ENCODE assay signal across 20 cellular contexts in the genomic region with DNA sequence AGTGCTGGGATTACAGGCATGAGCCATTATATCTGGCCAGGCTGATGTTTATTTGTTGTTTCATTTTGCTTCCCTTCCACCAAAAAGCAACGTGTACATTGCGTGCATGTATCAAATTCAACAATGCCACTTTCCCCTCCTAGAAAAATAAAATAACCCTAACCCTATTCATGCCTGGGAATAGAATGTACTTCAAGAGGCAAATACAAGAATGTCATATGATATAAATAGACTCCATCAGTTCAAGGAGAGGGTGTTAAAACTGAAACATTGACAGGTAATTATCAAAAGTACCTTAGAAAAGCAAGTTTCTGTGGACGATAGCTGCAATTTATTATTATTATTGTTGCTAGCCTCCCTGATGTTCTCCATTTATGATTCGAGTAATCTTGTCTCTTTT.
DNase-seq lines count a peak whose midpoint lies in the region; ATAC-seq, FAIRE-seq and TF ChIP-seq lines count a peak whose summit lies in the region.
"Had no signal": no experiment of that assay in that cellular context is flagged by ENCODE, and none has a peak within 500 bp of the region (broad histone marks: within the 10 kb centered on the region; RNA-seq: fewer than 3 reads in every experiment).

No MANE protein-coding gene starts in this region.

- no TSS peak for BruUV-seq in GM12878 (replicated peaks; lab: Mats Ljungman, UMichigan)

- no peak overlapping the region; the same call in 1 of the 2 replicates for H2AFZ ChIP-seq in GM12878 (ENCODE audit: control insufficient read depth, low read depth, low read length)
- H2AFZ ChIP-seq: parathyroid adenoma had no signal

- intact Hi-C loops in GM12878 (cut with micrococcal nuclease; ENCODE audit: unreplicated experiment) = loop anchor here (5.0 kb wide), 1 partner anchor 86 kb away; no protein-coding TSS in a partner anchor

- peak overlapping the region; percentile 44 for H3K4me3 Mint-ChIP-seq in stimulated activated naive CD8-positive, alpha-beta T cell treated with anti-CD3 and anti-CD28 coated beads, Interleukin-15, Interleukin-2, amounts not matched to agents 100 ng/mL and 50 ng/mL, for 24 hours
- H3K4me3 Mint-ChIP-seq in stimulated activated naive B cell treated with anti-CD40 and anti-IgM and Interleukin-4, amounts not matched to agents 10 μg/mL and 1 μg/mL and 100 μg/mL, for 72 hours = no peak overlapping the region
- H3K4me3 Mint-ChIP-seq: activated B cell treated with CpG ODN at 0.5 μM for 24 hours, B cell, natural killer cell had no signal

- peak overlapping the region; percentile 46 for H3K4me2 ChIP-seq in GM12878 (ENCODE audit: control insufficient read depth, insufficient read depth)

- H3K27me3 ChIP-seq in GM12878 (replicated peaks in 1 of 2; ENCODE audit: control insufficient read depth in 2 of 2, insufficient read depth in 2 of 2, low read length in 1 of 2) = no peaks in the 10 kb centered on the region
- H3K27me3 ChIP-seq: esophagus muscularis mucosa had no signal

- no peak for ATAC-seq in stimulated activated naive CD8-positive, alpha-beta T cell treated with anti-CD3 and anti-CD28 coated beads, Interleukin-15, Interleukin-2, amounts not matched to agents 100 U/mL and 50 U/mL, for 24 hours
- ATAC-seq in GM12878 (peak; percentile 24), GM21423 (IDR thresholded peaks at IDR 0.05; ENCODE audit: unreplicated experiment) (no peak)
- no peak for ATAC-seq in stimulated activated naive B cell treated with anti-CD40 and anti-IgM and Interleukin-4, amounts not matched to agents 10 μg/mL and 1 μg/mL and 100 μg/mL, for 72 hours (replicated peaks)
- ATAC-seq: natural killer cell had no signal

- TF ChIP-seq POLR2A in GM12878 (IDR thresholded peaks at IDR 0.05; ENCODE audit: low read depth, low read length) = no peak

- FAIRE-seq in GM12878 (lab: Jason Lieb, UNC) = no peak

- H3K9ac ChIP-seq in GM12878 (ENCODE audit: control insufficient read depth, insufficient read depth, low read length) = no peak overlapping the region
- H3K9ac ChIP-seq: parathyroid adenoma had no signal

- H3K36me3 ChIP-seq in GM12878 (ENCODE audit: control insufficient read depth in 2 of 2, insufficient read depth in 2 of 2, low read length in 1 of 2) = no peaks in the 10 kb centered on the region
- H3K36me3 ChIP-seq: esophagus muscularis mucosa had no signal

- no peak for TF ChIP-seq CTCF in GM12878 (IDR thresholded peaks at IDR 0.05 in 2 of 3, conservative IDR thresholded peaks at IDR 0.05 in 1 of 3; ENCODE audit: control insufficient read depth in 2 of 3, extremely low read depth in 1 of 3, insufficient read depth in 1 of 3, low read depth in 3 of 3, low read length in 3 of 3)

- H3K36me3 Mint-ChIP-seq in stimulated activated naive CD8-positive, alpha-beta T cell treated with anti-CD3 and anti-CD28 coated beads, Interleukin-15, Interleukin-2, amounts not matched to agents 100 ng/mL and 50 ng/mL, for 24 hours (ENCODE audit: low read depth) = peaks cover 3% of the 10 kb centered on the region
- no peaks in the 10 kb centered on the region for H3K36me3 Mint-ChIP-seq in stimulated activated naive B cell treated with anti-CD40 and anti-IgM and Interleukin-4, amounts not matched to agents 10 μg/mL and 1 μg/mL and 100 μg/mL, for 72 hours
- H3K36me3 Mint-ChIP-seq: natural killer cell had no signal

- SMC1A ChIA-PET in GM12878 (lab: Charles Lee; ENCODE audit: uncharacterized antibody, unreplicated experiment) = interaction anchor here (1.0 to 7.5 kb wide), 11 partner anchors 11 to 235 kb away, joined by 3 to 95 read pairs (median 4); no protein-coding TSS in a partner anchor

- 49% methylated on average over 4 of the region's 4 CpGs for WGBS in GM12878 (ENCODE audit: insufficient coverage, insufficient replicate concordance, low lambda C conversion rate, missing lambda C conversion rate)

- peak overlapping the region; percentile 25 for H3K27ac ChIP-seq in GM12878 (ENCODE audit: control insufficient read depth, insufficient read depth)
- H3K27ac ChIP-seq: esophagus muscularis mucosa, parathyroid adenoma had no signal

- no peaks in the 10 kb centered on the region for H3K27me3 Mint-ChIP-seq in stimulated activated naive CD8-positive, alpha-beta T cell treated with anti-CD3 and anti-CD28 coated beads, Interleukin-15, Interleukin-2, amounts not matched to agents 100 ng/mL and 50 ng/mL, for 24 hours
- no peaks in the 10 kb centered on the region for H3K27me3 Mint-ChIP-seq in stimulated activated naive B cell treated with anti-CD40 and anti-IgM and Interleukin-4, amounts not matched to agents 10 μg/mL and 1 μg/mL and 100 μg/mL, for 72 hours
- H3K27me3 Mint-ChIP-seq: activated B cell treated with CpG ODN at 0.5 μM for 24 hours, B cell had no signal

- H3K4me1 ChIP-seq in GM12878 (ENCODE audit: control insufficient read depth, insufficient read depth, low read length) = peaks cover 24% of the 10 kb centered on the region
- H3K4me1 ChIP-seq: esophagus muscularis mucosa, parathyroid adenoma had no signal

- H3K9me3 ChIP-seq in GM12878 (replicated peaks; ENCODE audit: control insufficient read depth, insufficient read depth, low read length) = no peaks in the 10 kb centered on the region
- H3K9me3 ChIP-seq: esophagus muscularis mucosa had no signal

- in situ Hi-C loops in GM12878 (cut with MboI) = no loop called here

- H3K79me2 ChIP-seq in GM12878 (ENCODE audit: control insufficient read depth, insufficient read depth, low read length) = no peaks in the 10 kb centered on the region
- H3K79me2 ChIP-seq: parathyroid adenoma had no signal

- TF ChIP-seq EP300 in GM12878 (IDR thresholded peaks at IDR 0.05; ENCODE audit: borderline replicate concordance in 1 of 2, control insufficient read depth in 1 of 2, low read depth in 2 of 2, low read length in 2 of 2) = no peak

- RAD21 ChIA-PET in GM12878 (lab: Charles Lee; ENCODE audit: unreplicated experiment) = interaction anchor here (1.2 to 6.3 kb wide), 8 partner anchors 12 to 235 kb away, joined by 4 to 36 read pairs (median 10); a partner anchor contains a TSS

- POLR2A ChIA-PET in GM12878 (lab: Charles Lee) = no interaction called here

- CTCF ChIA-PET in GM12878 (lab: Yijun Ruan, JAX) = interaction anchor here (0.9 to 1.1 kb wide), 3 partner anchors 12 to 90 kb away, joined by 3 to 4 read pairs (median 3); no protein-coding TSS in a partner anchor

- H3K4me1 Mint-ChIP-seq in stimulated activated naive CD8-positive, alpha-beta T cell treated with anti-CD3 and anti-CD28 coated beads, Interleukin-15, Interleukin-2, amounts not matched to agents 100 ng/mL and 50 ng/mL, for 24 hours (ENCODE audit: low read depth) = peaks cover 84% of the 10 kb centered on the region
- H3K4me1 Mint-ChIP-seq in stimulated activated naive B cell treated with anti-CD40 and anti-IgM and Interleukin-4, amounts not matched to agents 10 μg/mL and 1 μg/mL and 100 μg/mL, for 72 hours = peaks cover 28 to 45% of the 10 kb centered on the region in 2 donors

- DNase-seq in NCI-H2107 treated with DMSO at 0.1 percent for 48 hours (lab: John Stamatoyannopoulos, UW; ENCODE audit: unreplicated experiment) (peak; percentile 48), NCI-H2107 (lab: John Stamatoyannopoulos, UW) (no peak), GM12878 (ENCODE audit: low read depth, low spot score) (no peak), SW480 (ENCODE audit: low spot score) (no peak)
- no peak for DNase-seq in stimulated activated naive CD8-positive, alpha-beta T cell treated with anti-CD3 and anti-CD28 coated beads, Interleukin-15, Interleukin-2, amounts not matched to agents 100 U/mL and 50 U/mL, for 24 hours
- DNase-seq in stimulated activated naive B cell treated with anti-CD40 and anti-IgM and Interleukin-4, amounts not matched to agents 10 μg/mL and 1 μg/mL and 100 μg/mL, for 72 hours = no peak
- DNase-seq: 8988T; activated B cell treated with CpG ODN at 0.5 μM for 24 hours; activated CD8-positive, alpha-beta memory T cell treated with anti-CD3 and anti-CD28 coated beads, Interleukin-2, amount 50 U/mL, for 4 hours; GOT3; mesenchymal stem cell; natural killer cell; NCI-H2029; NCI-H524; SIG-M5 had no signal

- TF ChIP-seq RAD21 in GM12878 (IDR thresholded peaks at IDR 0.05; ENCODE audit: insufficient read depth, low read depth, low read length) = no peak

- H3K27ac Mint-ChIP-seq in stimulated activated naive CD8-positive, alpha-beta T cell treated with anti-CD3 and anti-CD28 coated beads, Interleukin-15, Interleukin-2, amounts not matched to agents 100 ng/mL and 50 ng/mL, for 24 hours = peak overlapping the region; percentile 24
- no peak overlapping the region for H3K27ac Mint-ChIP-seq in stimulated activated naive B cell treated with anti-CD40 and anti-IgM and Interleukin-4, amounts not matched to agents 10 μg/mL and 1 μg/mL and 100 μg/mL, for 72 hours
- H3K27ac Mint-ChIP-seq: activated B cell treated with CpG ODN at 0.5 μM for 24 hours, B cell, natural killer cell had no signal

- H4K20me1 ChIP-seq in GM12878 (ENCODE audit: control insufficient read depth, insufficient read depth) = no peaks in the 10 kb centered on the region

- no peak overlapping the region for H3K4me3 ChIP-seq in GM12878
- H3K4me3 ChIP-seq: esophagus muscularis mucosa had no signal

- H3K9me3 Mint-ChIP-seq in stimulated activated naive CD8-positive, alpha-beta T cell treated with anti-CD3 and anti-CD28 coated beads, Interleukin-15, Interleukin-2, amounts not matched to agents 100 ng/mL and 50 ng/mL, for 24 hours = peaks cover 6% of the 10 kb centered on the region
- H3K9me3 Mint-ChIP-seq in stimulated activated naive B cell treated with anti-CD40 and anti-IgM and Interleukin-4, amounts not matched to agents 10 μg/mL and 1 μg/mL and 100 μg/mL, for 72 hours = no peaks in the 10 kb centered on the region
- H3K9me3 Mint-ChIP-seq: activated B cell treated with CpG ODN at 0.5 μM for 24 hours, natural killer cell had no signal

TF ChIP-seq in GM12878, 131 proteins besides CTCF, POLR2A, EP300 and RAD21:
- TF ChIP-seq KLF5 (IDR thresholded peaks at IDR 0.05; ENCODE audit: partially characterized antibody) = no peak
- TF ChIP-seq MEF2A (IDR thresholded peaks at IDR 0.05; ENCODE audit: insufficient read depth, low read depth, low read length) = 0 out of 2 replicates have a peak, but pooled peaks have one; percentile 22
TF ChIP-seq in GM12878: peak in this region for 1.
